ENCODE assay signal across 1 cellular context in genomic region chr19:13860679-13861391, GRCh38.
TF ChIP-seq lines count a peak whose summit lies in the region.

No MANE protein-coding gene starts in this region.

TF ChIP-seq in HepG2, 621 proteins besides CTCF, POLR2A, EP300 and RAD21:
- TF ChIP-seq ZBTB44 (CRISPR knock-in tag; IDR thresholded peaks at IDR 0.05), result no peak
- TF ChIP-seq ZMYM3 (CRISPR knock-in tag; IDR thresholded peaks at IDR 0.05), result 0 out of 2 replicates have a peak, but pooled peaks have one; percentile 26
- TF ChIP-seq ZNF121 (CRISPR knock-in tag; IDR thresholded peaks at IDR 0.05), result peak; percentile 44; the same call in 1 of the 2 replicates
- 0 out of 2 replicates have a peak, but pooled peaks have one; percentile 18 for TF ChIP-seq ZNF263 (CRISPR knock-in tag; IDR thresholded peaks at IDR 0.05)
- TF ChIP-seq ZUFSP (CRISPR knock-in tag; IDR thresholded peaks at IDR 0.05; ENCODE audit: borderline replicate concordance), result no peak
